In genomic region chr19:15468675-15469512, GRCh38 we compare ENCODE assay signal across 1 cellular context.
TF ChIP-seq lines count a peak whose summit lies in the region.

No MANE protein-coding gene starts in this region.

TF ChIP-seq in HepG2, 621 proteins besides CTCF, POLR2A, EP300 and RAD21 (continued from another document and continues in another):
- TF ChIP-seq, protein P1, sequence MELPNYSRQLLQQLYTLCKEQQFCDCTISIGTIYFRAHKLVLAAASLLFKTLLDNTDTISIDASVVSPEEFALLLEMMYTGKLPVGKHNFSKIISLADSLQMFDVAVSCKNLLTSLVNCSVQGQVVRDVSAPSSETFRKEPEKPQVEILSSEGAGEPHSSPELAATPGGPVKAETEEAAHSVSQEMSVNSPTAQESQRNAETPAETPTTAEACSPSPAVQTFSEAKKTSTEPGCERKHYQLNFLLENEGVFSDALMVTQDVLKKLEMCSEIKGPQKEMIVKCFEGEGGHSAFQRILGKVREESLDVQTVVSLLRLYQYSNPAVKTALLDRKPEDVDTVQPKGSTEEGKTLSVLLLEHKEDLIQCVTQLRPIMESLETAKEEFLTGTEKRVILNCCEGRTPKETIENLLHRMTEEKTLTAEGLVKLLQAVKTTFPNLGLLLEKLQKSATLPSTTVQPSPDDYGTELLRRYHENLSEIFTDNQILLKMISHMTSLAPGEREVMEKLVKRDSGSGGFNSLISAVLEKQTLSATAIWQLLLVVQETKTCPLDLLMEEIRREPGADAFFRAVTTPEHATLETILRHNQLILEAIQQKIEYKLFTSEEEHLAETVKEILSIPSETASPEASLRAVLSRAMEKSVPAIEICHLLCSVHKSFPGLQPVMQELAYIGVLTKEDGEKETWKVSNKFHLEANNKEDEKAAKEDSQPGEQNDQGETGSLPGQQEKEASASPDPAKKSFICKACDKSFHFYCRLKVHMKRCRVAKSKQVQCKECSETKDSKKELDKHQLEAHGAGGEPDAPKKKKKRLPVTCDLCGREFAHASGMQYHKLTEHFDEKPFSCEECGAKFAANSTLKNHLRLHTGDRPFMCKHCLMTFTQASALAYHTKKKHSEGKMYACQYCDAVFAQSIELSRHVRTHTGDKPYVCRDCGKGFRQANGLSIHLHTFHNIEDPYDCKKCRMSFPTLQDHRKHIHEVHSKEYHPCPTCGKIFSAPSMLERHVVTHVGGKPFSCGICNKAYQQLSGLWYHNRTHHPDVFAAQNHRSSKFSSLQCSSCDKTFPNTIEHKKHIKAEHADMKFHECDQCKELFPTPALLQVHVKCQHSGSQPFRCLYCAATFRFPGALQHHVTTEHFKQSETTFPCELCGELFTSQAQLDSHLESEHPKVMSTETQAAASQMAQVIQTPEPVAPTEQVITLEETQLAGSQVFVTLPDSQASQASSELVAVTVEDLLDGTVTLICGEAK (IDR thresholded peaks at IDR 0.05), result no peak
- TF ChIP-seq, protein P1 (CRISPR knock-in tag; IDR thresholded peaks at IDR 0.05), result peak; percentile 47; the same call in 1 of the 2 replicates
- TF ChIP-seq SALL1 (CRISPR knock-in tag; IDR thresholded peaks at IDR 0.05) (peak; percentile 73), HMG20B (CRISPR knock-in tag; conservative IDR thresholded peaks at IDR 0.05) (0 out of 2 replicates have a peak, but pooled peaks have one; percentile 42), ZNF605 (CRISPR knock-in tag; IDR thresholded peaks at IDR 0.05) (no peak), PHF21A (CRISPR knock-in tag; IDR thresholded peaks at IDR 0.05) (no peak), ZNF749 (CRISPR knock-in tag; IDR thresholded peaks at IDR 0.05; ENCODE audit: borderline replicate concordance) (no peak), BHLHE40 (IDR thresholded peaks at IDR 0.05; ENCODE audit: low read length) (no peak), ZNF816 (CRISPR knock-in tag; IDR thresholded peaks at IDR 0.05; ENCODE audit: borderline replicate concordance) (no peak), ZNF703 (CRISPR knock-in tag; IDR thresholded peaks at IDR 0.05; ENCODE audit: borderline replicate concordance) (no peak), MED1 (CRISPR knock-in tag; IDR thresholded peaks at IDR 0.05) (no peak), ZNF260 (CRISPR knock-in tag; IDR thresholded peaks at IDR 0.05; ENCODE audit: borderline replicate concordance, low read depth) (no peak), SRSF4 (IDR thresholded peaks at IDR 0.05; ENCODE audit: low read depth, low read length, poor library complexity, severe bottlenecking) (no peak), ZFP37 (CRISPR knock-in tag; IDR thresholded peaks at IDR 0.05; ENCODE audit: borderline replicate concordance) (no peak), ETV5 (CRISPR knock-in tag; IDR thresholded peaks at IDR 0.05; ENCODE audit: borderline replicate concordance) (no peak), MXD1 (CRISPR knock-in tag; IDR thresholded peaks at IDR 0.05) (no peak), ZNF75D (CRISPR knock-in tag; IDR thresholded peaks at IDR 0.05; ENCODE audit: borderline replicate concordance) (no peak), NAIF1 (CRISPR knock-in tag; IDR thresholded peaks at IDR 0.05; ENCODE audit: borderline replicate concordance) (no peak), SKIL (CRISPR knock-in tag; IDR thresholded peaks at IDR 0.05; ENCODE audit: borderline replicate concordance) (peak; percentile 82), ZMYM3 (CRISPR knock-in tag; IDR thresholded peaks at IDR 0.05) (peak; percentile 39; the same call in 1 of the 2 replicates), ZNF629 (CRISPR knock-in tag; conservative IDR thresholded peaks at IDR 0.05) (no peak), NR2F2 (IDR thresholded peaks at IDR 0.05; ENCODE audit: borderline replicate concordance, low read depth) (peak; percentile 97), ZFP82 (CRISPR knock-in tag; IDR thresholded peaks at IDR 0.05; ENCODE audit: borderline replicate concordance) (no peak), PHF8 (CRISPR knock-in tag; IDR thresholded peaks at IDR 0.05) (no peak), MTA1 (CRISPR knock-in tag; IDR thresholded peaks at IDR 0.05; ENCODE audit: borderline replicate concordance) (peak; percentile 75), ZIK1 (CRISPR knock-in tag; IDR thresholded peaks at IDR 0.05; ENCODE audit: borderline replicate concordance, low read depth) (no peak), FOXA1 (IDR thresholded peaks at IDR 0.05) (no peak), FOXA1 (CRISPR knock-in tag; IDR thresholded peaks at IDR 0.05) (no peak), ZEB1 (IDR thresholded peaks at IDR 0.05; ENCODE audit: insufficient replicate concordance, low read depth) (no peak), ZNF549 (CRISPR knock-in tag; IDR thresholded peaks at IDR 0.05) (no peak), KDM5A (IDR thresholded peaks at IDR 0.05; ENCODE audit: borderline replicate concordance, low read length) (no peak), RBAK (CRISPR knock-in tag; IDR thresholded peaks at IDR 0.05) (no peak), KLF9 (CRISPR knock-in tag; IDR thresholded peaks at IDR 0.05; ENCODE audit: low read depth) (no peak)
- TF ChIP-seq, protein P2, sequence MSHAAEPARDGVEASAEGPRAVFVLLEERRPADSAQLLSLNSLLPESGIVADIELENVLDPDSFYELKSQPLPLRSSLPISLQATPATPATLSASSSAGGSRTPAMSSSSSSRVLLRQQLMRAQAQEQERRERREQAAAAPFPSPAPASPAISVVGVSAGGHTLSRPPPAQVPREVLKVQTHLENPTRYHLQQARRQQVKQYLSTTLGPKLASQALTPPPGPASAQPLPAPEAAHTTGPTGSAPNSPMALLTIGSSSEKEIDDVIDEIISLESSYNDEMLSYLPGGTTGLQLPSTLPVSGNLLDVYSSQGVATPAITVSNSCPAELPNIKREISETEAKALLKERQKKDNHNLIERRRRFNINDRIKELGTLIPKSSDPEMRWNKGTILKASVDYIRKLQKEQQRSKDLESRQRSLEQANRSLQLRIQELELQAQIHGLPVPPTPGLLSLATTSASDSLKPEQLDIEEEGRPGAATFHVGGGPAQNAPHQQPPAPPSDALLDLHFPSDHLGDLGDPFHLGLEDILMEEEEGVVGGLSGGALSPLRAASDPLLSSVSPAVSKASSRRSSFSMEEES (CRISPR knock-in tag; IDR thresholded peaks at IDR 0.05), result no peak
- TF ChIP-seq, protein P3, sequence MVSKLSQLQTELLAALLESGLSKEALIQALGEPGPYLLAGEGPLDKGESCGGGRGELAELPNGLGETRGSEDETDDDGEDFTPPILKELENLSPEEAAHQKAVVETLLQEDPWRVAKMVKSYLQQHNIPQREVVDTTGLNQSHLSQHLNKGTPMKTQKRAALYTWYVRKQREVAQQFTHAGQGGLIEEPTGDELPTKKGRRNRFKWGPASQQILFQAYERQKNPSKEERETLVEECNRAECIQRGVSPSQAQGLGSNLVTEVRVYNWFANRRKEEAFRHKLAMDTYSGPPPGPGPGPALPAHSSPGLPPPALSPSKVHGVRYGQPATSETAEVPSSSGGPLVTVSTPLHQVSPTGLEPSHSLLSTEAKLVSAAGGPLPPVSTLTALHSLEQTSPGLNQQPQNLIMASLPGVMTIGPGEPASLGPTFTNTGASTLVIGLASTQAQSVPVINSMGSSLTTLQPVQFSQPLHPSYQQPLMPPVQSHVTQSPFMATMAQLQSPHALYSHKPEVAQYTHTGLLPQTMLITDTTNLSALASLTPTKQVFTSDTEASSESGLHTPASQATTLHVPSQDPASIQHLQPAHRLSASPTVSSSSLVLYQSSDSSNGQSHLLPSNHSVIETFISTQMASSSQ (IDR thresholded peaks at IDR 0.05; ENCODE audit: low read depth), result no peak
- TF ChIP-seq, protein P3 (CRISPR knock-in tag; IDR thresholded peaks at IDR 0.05; ENCODE audit: borderline replicate concordance), result no peak
- TF ChIP-seq, protein P4, sequence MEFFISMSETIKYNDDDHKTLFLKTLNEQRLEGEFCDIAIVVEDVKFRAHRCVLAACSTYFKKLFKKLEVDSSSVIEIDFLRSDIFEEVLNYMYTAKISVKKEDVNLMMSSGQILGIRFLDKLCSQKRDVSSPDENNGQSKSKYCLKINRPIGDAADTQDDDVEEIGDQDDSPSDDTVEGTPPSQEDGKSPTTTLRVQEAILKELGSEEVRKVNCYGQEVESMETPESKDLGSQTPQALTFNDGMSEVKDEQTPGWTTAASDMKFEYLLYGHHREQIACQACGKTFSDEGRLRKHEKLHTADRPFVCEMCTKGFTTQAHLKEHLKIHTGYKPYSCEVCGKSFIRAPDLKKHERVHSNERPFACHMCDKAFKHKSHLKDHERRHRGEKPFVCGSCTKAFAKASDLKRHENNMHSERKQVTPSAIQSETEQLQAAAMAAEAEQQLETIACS (CRISPR knock-in tag; IDR thresholded peaks at IDR 0.05), result no peak
- TF ChIP-seq, protein P5, sequence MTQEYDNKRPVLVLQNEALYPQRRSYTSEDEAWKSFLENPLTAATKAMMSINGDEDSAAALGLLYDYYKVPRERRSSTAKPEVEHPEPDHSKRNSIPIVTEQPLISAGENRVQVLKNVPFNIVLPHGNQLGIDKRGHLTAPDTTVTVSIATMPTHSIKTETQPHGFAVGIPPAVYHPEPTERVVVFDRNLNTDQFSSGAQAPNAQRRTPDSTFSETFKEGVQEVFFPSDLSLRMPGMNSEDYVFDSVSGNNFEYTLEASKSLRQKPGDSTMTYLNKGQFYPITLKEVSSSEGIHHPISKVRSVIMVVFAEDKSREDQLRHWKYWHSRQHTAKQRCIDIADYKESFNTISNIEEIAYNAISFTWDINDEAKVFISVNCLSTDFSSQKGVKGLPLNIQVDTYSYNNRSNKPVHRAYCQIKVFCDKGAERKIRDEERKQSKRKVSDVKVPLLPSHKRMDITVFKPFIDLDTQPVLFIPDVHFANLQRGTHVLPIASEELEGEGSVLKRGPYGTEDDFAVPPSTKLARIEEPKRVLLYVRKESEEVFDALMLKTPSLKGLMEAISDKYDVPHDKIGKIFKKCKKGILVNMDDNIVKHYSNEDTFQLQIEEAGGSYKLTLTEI (CRISPR knock-in tag; conservative IDR thresholded peaks at IDR 0.05), result no peak
- TF ChIP-seq, protein P6, sequence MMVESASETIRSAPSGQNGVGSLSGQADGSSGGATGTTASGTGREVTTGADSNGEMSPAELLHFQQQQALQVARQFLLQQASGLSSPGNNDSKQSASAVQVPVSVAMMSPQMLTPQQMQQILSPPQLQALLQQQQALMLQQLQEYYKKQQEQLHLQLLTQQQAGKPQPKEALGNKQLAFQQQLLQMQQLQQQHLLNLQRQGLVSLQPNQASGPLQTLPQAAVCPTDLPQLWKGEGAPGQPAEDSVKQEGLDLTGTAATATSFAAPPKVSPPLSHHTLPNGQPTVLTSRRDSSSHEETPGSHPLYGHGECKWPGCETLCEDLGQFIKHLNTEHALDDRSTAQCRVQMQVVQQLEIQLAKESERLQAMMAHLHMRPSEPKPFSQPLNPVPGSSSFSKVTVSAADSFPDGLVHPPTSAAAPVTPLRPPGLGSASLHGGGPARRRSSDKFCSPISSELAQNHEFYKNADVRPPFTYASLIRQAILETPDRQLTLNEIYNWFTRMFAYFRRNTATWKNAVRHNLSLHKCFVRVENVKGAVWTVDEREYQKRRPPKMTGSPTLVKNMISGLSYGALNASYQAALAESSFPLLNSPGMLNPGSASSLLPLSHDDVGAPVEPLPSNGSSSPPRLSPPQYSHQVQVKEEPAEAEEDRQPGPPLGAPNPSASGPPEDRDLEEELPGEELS (CRISPR knock-in tag; IDR thresholded peaks at IDR 0.05), result peak; percentile 18; the same call in 1 of the 2 replicates
